Comparison of ENCODE assay signal across 8 cellular contexts in the genomic region with DNA sequence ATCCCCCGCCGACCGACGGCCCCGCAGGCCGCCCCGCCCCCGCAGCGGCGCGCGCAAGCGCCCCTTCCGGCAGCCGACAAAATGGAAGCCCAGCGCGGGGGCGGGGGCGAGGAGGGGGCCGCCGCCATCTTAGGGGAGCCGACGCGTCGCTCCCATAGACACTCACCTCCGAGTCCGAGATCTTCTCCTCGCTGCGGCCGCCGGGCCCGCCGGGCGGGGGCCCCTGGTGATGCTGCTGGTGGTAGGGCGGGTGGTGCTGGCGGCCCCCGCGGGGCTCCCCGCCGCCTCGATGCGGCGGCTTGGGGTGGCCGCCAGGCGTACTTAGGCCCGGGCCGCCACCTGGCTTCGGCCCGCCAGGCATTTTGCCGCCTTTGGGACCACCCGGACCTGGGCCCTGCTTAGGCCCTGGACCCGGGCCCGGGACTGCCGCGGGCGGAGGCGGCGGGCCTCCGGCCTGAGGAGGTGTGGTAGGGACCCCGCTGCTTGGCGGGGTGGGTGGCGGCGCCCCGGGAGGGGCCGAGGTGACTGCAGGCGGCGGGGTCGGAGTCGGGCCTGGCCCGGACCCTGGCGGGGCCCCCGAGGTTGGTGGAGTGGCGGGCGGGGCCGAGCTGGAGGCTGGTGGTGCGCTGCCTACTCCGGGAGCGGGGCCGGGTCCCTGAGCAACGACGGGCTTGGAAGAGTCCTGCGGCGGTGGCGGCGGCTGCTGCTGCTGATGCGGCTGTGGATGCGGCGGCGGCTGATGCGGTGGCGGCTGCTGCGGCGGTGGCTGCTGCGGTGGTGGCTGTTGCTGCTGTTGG. TPM values are rescaled to one million over a fixed set of nuclear protein-coding genes. Genes with fewer than 3 reads are reported as not detected.
A peak's percentile ranks its signal among the peaks of the same experiment; 100 is the strongest.
DNase-seq lines count a peak whose midpoint lies in the region; ATAC-seq lines count a peak whose summit lies in the region.

No MANE protein-coding gene starts in this region.

- peak overlapping the region; percentile 91 for H3K27ac ChIP-seq in cingulate gyrus (ENCODE audit: low read depth, low read length)

- peak; percentile 46 for ATAC-seq in HG03175 (IDR thresholded peaks at IDR 0.05; ENCODE audit: unreplicated experiment)
- peak; percentile 71 for ATAC-seq in left lobe of liver

- peak; percentile 45 to 65 for DNase-seq in NCI-H524 (lab: John Stamatoyannopoulos, UW)
- no peak for DNase-seq in NCI-H524 treated with DMSO at 0.1 percent for 48 hours (lab: John Stamatoyannopoulos, UW)
- DNase-seq in NCI-H510A treated with DMSO at 0.1 percent for 48 hours (lab: John Stamatoyannopoulos, UW): peak; percentile 97
- DNase-seq in activated CD4-positive, alpha-beta T cell treated with anti-CD3 and anti-CD28 coated beads for 48 hours: peak; percentile 93
- peak; percentile 85 for DNase-seq in left lobe of liver (ENCODE audit: low spot score)
- DNase-seq in stimulated activated CD4-positive, alpha-beta T cell treated with anti-CD3 and anti-CD28 coated beads, Interleukin-1b, Interleukin-23, amount 100 ng/mL, for 48 hours: peak; percentile 88

RNA-seq across cellular contexts. Expression of a gene that starts 0.7 kb away (rescaled TPM):
- 55.9 TPM for total RNA-seq in left lobe of liver
